10 cellular contexts compared by ENCODE assay signal in genomic region chr13:66665991-66666390, GRCh38.
A peak's percentile ranks its signal among the peaks of the same experiment; 100 is the strongest.
DNase-seq lines count a peak whose midpoint lies in the region; ATAC-seq, FAIRE-seq and TF ChIP-seq lines count a peak whose summit lies in the region.
"Had no signal": no experiment of that assay in that cellular context is flagged by ENCODE, and none has a peak within 500 bp of the region (broad histone marks: within the 10 kb centered on the region; RNA-seq: fewer than 3 reads in every experiment).

No MANE protein-coding gene starts in this region.

- no peak for TF ChIP-seq CTCF in epithelial cell of esophagus (IDR thresholded peaks at IDR 0.05; ENCODE audit: insufficient read depth, low read depth, low read length, missing control alignments)
- TF ChIP-seq CTCF in psoas muscle (IDR thresholded peaks at IDR 0.05) = no peak

- no peaks in the 10 kb centered on the region for H3K36me3 ChIP-seq in psoas muscle (ENCODE audit: insufficient read depth in 1 of 2, low read depth in 1 of 2)
- H3K36me3 ChIP-seq: colonic mucosa had no signal

- no peaks in the 10 kb centered on the region for H3K4me1 ChIP-seq in psoas muscle
- H3K4me1 ChIP-seq: colonic mucosa had no signal

- WGBS in psoas muscle, 3 donors = 19 to 31% (median 25%) methylated on average over 5 of the region's 5 CpGs

- H3K9me3 Mint-ChIP-seq in stimulated activated effector memory CD8-positive, alpha-beta T cell treated with anti-CD3 and anti-CD28 coated beads, Interleukin-12 subunit alpha, Interleukin-12 subunit beta, amount 100 ng/mL, for 72 hours = peaks cover 6% of the 10 kb centered on the region

- H3K9me3 ChIP-seq in psoas muscle = no peaks in the 10 kb centered on the region
- H3K9me3 ChIP-seq: colonic mucosa had no signal

- H3K27ac Mint-ChIP-seq in stimulated activated effector memory CD8-positive, alpha-beta T cell treated with anti-CD3 and anti-CD28 coated beads, Interleukin-12 subunit alpha, Interleukin-12 subunit beta, amount 100 ng/mL, for 72 hours = no peak overlapping the region

- ATAC-seq in psoas muscle = peak; percentile 40 to 85 (median 68)
- no peak for ATAC-seq in HG03175 (IDR thresholded peaks at IDR 0.05; ENCODE audit: unreplicated experiment)
- no peak for ATAC-seq in GM19328 (IDR thresholded peaks at IDR 0.05; ENCODE audit: unreplicated experiment)
- ATAC-seq in HG03139 (IDR thresholded peaks at IDR 0.05; ENCODE audit: unreplicated experiment) = no peak
- no peak for ATAC-seq in stimulated activated effector memory CD8-positive, alpha-beta T cell treated with anti-CD3 and anti-CD28 coated beads, Interleukin-12 subunit alpha, Interleukin-12 subunit beta, amount 100 ng/mL, for 72 hours

- H3K4me1 Mint-ChIP-seq in stimulated activated effector memory CD8-positive, alpha-beta T cell treated with anti-CD3 and anti-CD28 coated beads, Interleukin-12 subunit alpha, Interleukin-12 subunit beta, amount 100 ng/mL, for 72 hours = no peaks in the 10 kb centered on the region

- no peak overlapping the region for H3K4me3 ChIP-seq in epithelial cell of esophagus (ENCODE audit: low read length)
- H3K4me3 ChIP-seq in psoas muscle = no peak overlapping the region
- H3K4me3 ChIP-seq: colonic mucosa had no signal

- no peak overlapping the region for H3K27ac ChIP-seq in psoas muscle
- H3K27ac ChIP-seq: colonic mucosa had no signal

- H3K4me3 Mint-ChIP-seq in stimulated activated effector memory CD8-positive, alpha-beta T cell treated with anti-CD3 and anti-CD28 coated beads, Interleukin-12 subunit alpha, Interleukin-12 subunit beta, amount 100 ng/mL, for 72 hours = no peak overlapping the region

- FAIRE-seq in H54 (lab: Jason Lieb, UNC) = peak; percentile 95

- intact Hi-C loops in psoas muscle (cut with DNase I) = no loop called here

- no peaks in the 10 kb centered on the region for H3K27me3 ChIP-seq in psoas muscle (ENCODE audit: insufficient read depth in 3 of 3, low read length in 2 of 3)
- H3K27me3 ChIP-seq: colonic mucosa had no signal

- no peaks in the 10 kb centered on the region for H3K36me3 Mint-ChIP-seq in stimulated activated effector memory CD8-positive, alpha-beta T cell treated with anti-CD3 and anti-CD28 coated beads, Interleukin-12 subunit alpha, Interleukin-12 subunit beta, amount 100 ng/mL, for 72 hours

- no peak for TF ChIP-seq POLR2A in H54 (IDR thresholded peaks at IDR 0.05; ENCODE audit: low read depth, low read length)

- DNase-seq in H54 (ENCODE audit: insufficient read length, low spot score) (peak; percentile 26), NCI-H748 treated with DMSO at 0.1 percent for 48 hours (lab: John Stamatoyannopoulos, UW) (peak; percentile 22), epithelial cell of esophagus (ENCODE audit: low read depth) (peak; percentile 74), psoas muscle (peak; percentile 27 to 47)
- no peak for DNase-seq in stimulated activated effector memory CD8-positive, alpha-beta T cell treated with anti-CD3 and anti-CD28 coated beads, Interleukin-12 subunit alpha, Interleukin-12 subunit beta, amount 100 ng/mL, for 72 hours (ENCODE audit: low spot score in 2 of 2)
- DNase-seq: colonic mucosa, Right ventricle myocardium superior had no signal

Comparison
In these comparisons a context has a peak if more than half of its experiments do, and no peak if none do; other contexts are left out.
1. DNase-seq: peak in H54 (single experiment), NCI-H748 treated with DMSO at 0.1 percent for 48 hours (single experiment), epithelial cell of esophagus (single experiment) and psoas muscle (2 of 2); none in stimulated activated effector memory CD8-positive, alpha-beta T cell treated with anti-CD3 and anti-CD28 coated beads, Interleukin-12 subunit alpha, Interleukin-12 subunit beta, amount 100 ng/mL, for 72 hours (0 of 2).
2. ATAC-seq: peak in psoas muscle (4 of 4); none in HG03175 (single experiment), GM19328 (single experiment), HG03139 (single experiment) and stimulated activated effector memory CD8-positive, alpha-beta T cell treated with anti-CD3 and anti-CD28 coated beads, Interleukin-12 subunit alpha, Interleukin-12 subunit beta, amount 100 ng/mL, for 72 hours (single experiment).